In genomic region chr11:36945384-36945783, GRCh38 we compare ENCODE assay signal across 12 cellular contexts.
DNase-seq lines count a peak whose midpoint lies in the region; ATAC-seq, FAIRE-seq and TF ChIP-seq lines count a peak whose summit lies in the region.
"Had no signal": no experiment of that assay in that cellular context is flagged by ENCODE, and none has a peak within 500 bp of the region (broad histone marks: within the 10 kb centered on the region; RNA-seq: fewer than 3 reads in every experiment).

No MANE protein-coding gene starts in this region.

- H3K27ac ChIP-seq in cardiac muscle cell = no peak overlapping the region
- no peak overlapping the region for H3K27ac ChIP-seq in endodermal cell (ENCODE audit: low read depth, low read length)
- H3K27ac ChIP-seq in tibial nerve = no peak overlapping the region
- H3K27ac ChIP-seq: parathyroid adenoma had no signal

- intact Hi-C loops in Right ventricle myocardium inferior (cut with DNase I) = no loop called here

- WGBS in endodermal cell (ENCODE audit: insufficient coverage in 1 of 2, insufficient read length in 1 of 2), 2 experiments = 58% methylated on average over 3 of the region's 3 CpGs; no CpG with 5 or more reads in 1 of the 2 experiments
- 39 to 41% methylated on average over 3 of the region's 3 CpGs for WGBS in tibial nerve, 2 donors

- TF ChIP-seq CTCF in cardiac muscle cell (IDR thresholded peaks at IDR 0.05; ENCODE audit: low read depth, low read length) (peak; percentile 54), endodermal cell (conservative IDR thresholded peaks at IDR 0.05) (peak; percentile 67), tibial nerve (IDR thresholded peaks at IDR 0.05) (peak in 3 of 5 experiments; percentile 6 to 18 (median 10))

- no peak for ATAC-seq in Right ventricle myocardium inferior

- TF ChIP-seq EP300 in tibial nerve (IDR thresholded peaks at IDR 0.05) = no peak

- H3K4me3 Mint-ChIP-seq in endodermal cell = no peak overlapping the region
- H3K4me3 Mint-ChIP-seq: CD4-positive, CD25-positive, alpha-beta regulatory T cell had no signal

- H3K36me3 Mint-ChIP-seq in endodermal cell (ENCODE audit: low read depth) = no peaks in the 10 kb centered on the region
- H3K36me3 Mint-ChIP-seq: CD4-positive, CD25-positive, alpha-beta regulatory T cell had no signal

- H3K4me1 Mint-ChIP-seq in endodermal cell = peaks cover 7% of the 10 kb centered on the region
- H3K4me1 Mint-ChIP-seq: CD4-positive, CD25-positive, alpha-beta regulatory T cell had no signal

- DNase-seq in cardiac muscle cell (ENCODE audit: low read depth in 1 of 2, low spot score in 1 of 2) = peak; percentile 6 to 14
- DNase-seq in Right ventricle myocardium inferior (ENCODE audit: missing footprints) = no peak
- DNase-seq in NAMALWA (ENCODE audit: low spot score) = peak; percentile 23
- no peak for DNase-seq in endodermal cell
- no peak for DNase-seq in tibial nerve (ENCODE audit: low spot score in 2 of 2)
- no peak for DNase-seq in NCI-H187 (lab: John Stamatoyannopoulos, UW)
- no peak for DNase-seq in frontal cortex (ENCODE audit: low spot score in 2 of 2)
- DNase-seq in activated CD4-positive, CD25-positive, alpha-beta regulatory T cell treated with anti-CD3 and anti-CD28 coated beads, Interleukin-2, amount 50 U/mL, for 72 hours = no peak
- DNase-seq: activated effector memory CD4-positive, alpha-beta T cell treated with Interleukin-2 at 50 U/mL for 16 hours; CD4-positive, CD25-positive, alpha-beta regulatory T cell; SHP77 treated with DMSO at 0.1 percent for 48 hours had no signal

- no peak overlapping the region for H3K4me3 ChIP-seq in cardiac muscle cell
- H3K4me3 ChIP-seq in endodermal cell (ENCODE audit: low read length) = no peak overlapping the region
- H3K4me3 ChIP-seq in tibial nerve = no peak overlapping the region

- no peaks in the 10 kb centered on the region for H3K9me3 Mint-ChIP-seq in endodermal cell

- no peak for FAIRE-seq in frontal cortex (lab: Jason Lieb, UNC)

- no peak overlapping the region for H3K9ac ChIP-seq in endodermal cell (ENCODE audit: extremely low read depth, low read length, poor library complexity, severe bottlenecking)
- H3K9ac ChIP-seq: parathyroid adenoma had no signal

- H3K9me3 ChIP-seq in cardiac muscle cell (ENCODE audit: low read depth) (no peaks in the 10 kb centered on the region), endodermal cell (ENCODE audit: control insufficient read depth, low read length) (no peaks in the 10 kb centered on the region), tibial nerve (no peaks in the 10 kb centered on the region)

- no peaks in the 10 kb centered on the region for H3K36me3 ChIP-seq in cardiac muscle cell
- H3K36me3 ChIP-seq in endodermal cell (ENCODE audit: control insufficient read depth, insufficient read depth, low read length) = no peaks in the 10 kb centered on the region
- H3K36me3 ChIP-seq in tibial nerve = no peaks in the 10 kb centered on the region

- H3K27me3 Mint-ChIP-seq in endodermal cell (ENCODE audit: insufficient read depth) = peaks cover 39% of the 10 kb centered on the region
- H3K27me3 Mint-ChIP-seq: CD4-positive, CD25-positive, alpha-beta regulatory T cell had no signal

- no peak overlapping the region for H3K27ac Mint-ChIP-seq in endodermal cell
- H3K27ac Mint-ChIP-seq: CD4-positive, CD25-positive, alpha-beta regulatory T cell had no signal

- peaks cover 13% of the 10 kb centered on the region for H3K4me1 ChIP-seq in cardiac muscle cell (ENCODE audit: low read depth)
- no peaks in the 10 kb centered on the region for H3K4me1 ChIP-seq in endodermal cell (ENCODE audit: control insufficient read depth, insufficient read depth, low read length)
- no peaks in the 10 kb centered on the region for H3K4me1 ChIP-seq in tibial nerve
- H3K4me1 ChIP-seq: parathyroid adenoma had no signal

- no peaks in the 10 kb centered on the region for H3K27me3 ChIP-seq in cardiac muscle cell
- peaks cover 57% of the 10 kb centered on the region for H3K27me3 ChIP-seq in endodermal cell (ENCODE audit: control insufficient read depth, insufficient read depth, low read length, poor library complexity, severe bottlenecking)
- no peaks in the 10 kb centered on the region for H3K27me3 ChIP-seq in tibial nerve

- no peak for TF ChIP-seq POLR2A in tibial nerve (IDR thresholded peaks at IDR 0.05)

Comparison
In these comparisons a context has a peak if more than half of its experiments do, and no peak if none do; other contexts are left out.
1. DNase-seq: peak in cardiac muscle cell (2 of 2) and NAMALWA (single experiment); none in Right ventricle myocardium inferior (single experiment), endodermal cell (single experiment), tibial nerve (0 of 2), NCI-H187 (0 of 2), frontal cortex (0 of 2) and activated CD4-positive, CD25-positive, alpha-beta regulatory T cell treated with anti-CD3 and anti-CD28 coated beads, Interleukin-2, amount 50 U/mL, for 72 hours (single experiment).
2. CTCF ChIP-seq: peak in every context shown above with its lines; median percentile 67 in endodermal cell; 54 in cardiac muscle cell; 10 in tibial nerve.